In genomic region chr17:7833795-7834553, GRCh38 we compare ENCODE assay signal across 8 cellular contexts. TPM values are rescaled to one million over a fixed set of nuclear protein-coding genes. Genes with fewer than 3 reads are reported as not detected.
DNase-seq lines count a peak whose midpoint lies in the region; ATAC-seq and TF ChIP-seq lines count a peak whose summit lies in the region.

KDM6B (plus strand) TSS chr17:7834217; CDS start chr17:7845555, 11,338 bp downstream.

- H3K27me3 ChIP-seq in adipocyte (replicated peaks; ENCODE audit: control insufficient read depth, insufficient read depth, low read length) (peaks cover 15% of the 10 kb centered on the region), ovary (no peaks in the 10 kb centered on the region), thyroid gland (no peaks in the 10 kb centered on the region)

- peak; percentile 36 for TF ChIP-seq POLR2A in ovary (IDR thresholded peaks at IDR 0.05)
- peak in 1 of 2 donors; percentile 50 for TF ChIP-seq POLR2A in thyroid gland (IDR thresholded peaks at IDR 0.05)

- CTCF ChIA-PET in HEK293 (lab: Yijun Ruan, JAX) = interaction anchor here (0.6 to 3.4 kb wide), 26 partner anchors 9 to 218 kb away, joined by 3 to 16 read pairs (median 6); no protein-coding TSS in a partner anchor

- DNase-seq in EL = peak; percentile 89
- peak; percentile 65 for DNase-seq in NCI-H1092 treated with DMSO at 0.1 percent for 48 hours (lab: John Stamatoyannopoulos, UW)
- DNase-seq in T-helper 1 cell = peak; percentile 79 to 91 (median 85)
- DNase-seq in adipocyte (ENCODE audit: low read depth) = peak; percentile 97
- peak; percentile 98 for DNase-seq in Right ventricle myocardium inferior (ENCODE audit: missing footprints)
- DNase-seq in ovary = peak; percentile 92 to 96 (median 93)
- DNase-seq in thyroid gland = peak; percentile 97

- peak; percentile 79 for ATAC-seq in Right ventricle myocardium inferior

- H3K27ac ChIP-seq in HEK293 (ENCODE audit: extremely low read depth, low read depth, low read length) (peak within 1 kb of the TSS; percentile 100), ovary (peak within 1 kb of the TSS; percentile 97 to 99), thyroid gland (peak within 1 kb of the TSS; percentile 85 to 99 (median 98))

- no peaks in the 10 kb centered on the region for H3K9me3 ChIP-seq in HEK293 (ENCODE audit: control insufficient read depth, insufficient read depth, low read depth, low read length)
- H3K9me3 ChIP-seq in adipocyte (ENCODE audit: control insufficient read depth, low read length) = no peaks in the 10 kb centered on the region
- H3K9me3 ChIP-seq in ovary = no peaks in the 10 kb centered on the region
- H3K9me3 ChIP-seq in thyroid gland = no peaks in the 10 kb centered on the region

- POLR2A ChIA-PET in HEK293 (lab: Yijun Ruan, JAX) = interaction anchor here (0.7 to 6.1 kb wide), 7 partner anchors 10 to 516 kb away, joined by 3 to 56 read pairs (median 6); partner anchors contain the start of genes CNTROB, CYB5D1, NAA38 and RNF227

- no peak for TF ChIP-seq EP300 in ovary (IDR thresholded peaks at IDR 0.05)

- WGBS in ovary, 3 donors = 1% methylated on average over 43 to 49 of the region's 49 CpGs
- WGBS in thyroid gland, 2 donors = 1% methylated on average over 29 to 30 of the region's 49 CpGs

- TF ChIP-seq CTCF in HEK293 (tag by site-specific recombination; IDR thresholded peaks at IDR 0.05) (no peak; the same call in 1 of the 2 replicates), ovary (IDR thresholded peaks at IDR 0.05) (peak in 1 of 3 donors; percentile 6), thyroid gland (IDR thresholded peaks at IDR 0.05) (peak in 1 of 6 experiments; percentile 0)

- H3K4me1 ChIP-seq in HEK293 (ENCODE audit: control insufficient read depth, insufficient read depth, low read length) (peaks cover 21% of the 10 kb centered on the region), adipocyte (ENCODE audit: control insufficient read depth, insufficient read depth, low read length) (peaks cover 21% of the 10 kb centered on the region), ovary (ENCODE audit: insufficient read depth) (peaks cover 9% of the 10 kb centered on the region), thyroid gland (peaks cover 20 to 29% of the 10 kb centered on the region in 2 donors)

- peak within 1 kb of the TSS; percentile 81 for H3K9ac ChIP-seq in adipocyte (ENCODE audit: low read length)

- H3K4me3 ChIP-seq in HEK293 (ENCODE audit: low read depth, low read length) = peak within 1 kb of the TSS; percentile 55
- peak within 1 kb of the TSS; percentile 88 for H3K4me3 ChIP-seq in adipocyte (ENCODE audit: low read length)
- H3K4me3 ChIP-seq in ovary = peak within 1 kb of the TSS; percentile 95
- peak within 1 kb of the TSS; percentile 40 to 84 (median 61) for H3K4me3 ChIP-seq in thyroid gland (replicated peaks in 1 of 3)

- no peaks in the 10 kb centered on the region for H3K36me3 ChIP-seq in HEK293 (ENCODE audit: control insufficient read depth in 2 of 2, insufficient read depth in 1 of 2, low read length in 2 of 2)
- no peaks in the 10 kb centered on the region for H3K36me3 ChIP-seq in adipocyte (ENCODE audit: control insufficient read depth, insufficient read depth, low read length, severe bottlenecking)
- no peaks in the 10 kb centered on the region for H3K36me3 ChIP-seq in ovary
- H3K36me3 ChIP-seq in thyroid gland = no peaks in the 10 kb centered on the region

- intact Hi-C loops in Right ventricle myocardium inferior (cut with DNase I) = no loop called here
- intact Hi-C loops in ovary (cut with DNase I) = loop anchor here in 2 of 4 donors (2.0 to 10.0 kb wide), 2 partner anchors 19 to 209 kb away; partner anchors contain the start of gene SAT2 (in 1 of the 2)
- intact Hi-C loops in thyroid gland (cut with DNase I) = no loop called here

TF ChIP-seq in HEK293, 187 proteins besides CTCF, POLR2A, EP300 and RAD21 (continues in another document):
- peak; percentile 96 for TF ChIP-seq ZNF335 (tag by site-specific recombination; conservative IDR thresholded peaks at IDR 0.05)
- no peak for TF ChIP-seq ZFP69B (tag by site-specific recombination; IDR thresholded peaks at IDR 0.05)
- TF ChIP-seq ZBTB21 (tag by site-specific recombination; IDR thresholded peaks at IDR 0.05) = no peak
- TF ChIP-seq ZNF654 (tag by site-specific recombination; IDR thresholded peaks at IDR 0.05; ENCODE audit: low read depth) = no peak
- no peak for TF ChIP-seq GLI4 (tag by site-specific recombination; IDR thresholded peaks at IDR 0.05)
- TF ChIP-seq ZBTB20 (tag by site-specific recombination; IDR thresholded peaks at IDR 0.05) = peak; percentile 63; the same call in 1 of the 2 replicates
- no peak for TF ChIP-seq ZNF280C (tag by site-specific recombination; IDR thresholded peaks at IDR 0.05)
- TF ChIP-seq ZEB2 (tag by site-specific recombination; IDR thresholded peaks at IDR 0.05) = no peak
- peak; percentile 75 for TF ChIP-seq IKZF3 (tag by site-specific recombination; IDR thresholded peaks at IDR 0.05)
- TF ChIP-seq ZNF530 (tag by site-specific recombination; IDR thresholded peaks at IDR 0.05; ENCODE audit: low read depth) = no peak
- TF ChIP-seq ZNF391 (tag by site-specific recombination; IDR thresholded peaks at IDR 0.05; ENCODE audit: borderline replicate concordance, low read depth) = no peak
- TF ChIP-seq ZNF324 (tag by site-specific recombination; IDR thresholded peaks at IDR 0.05) = no peak
- no peak for TF ChIP-seq WT1 (tag by site-specific recombination; IDR thresholded peaks at IDR 0.05)
- TF ChIP-seq, protein P1, sequence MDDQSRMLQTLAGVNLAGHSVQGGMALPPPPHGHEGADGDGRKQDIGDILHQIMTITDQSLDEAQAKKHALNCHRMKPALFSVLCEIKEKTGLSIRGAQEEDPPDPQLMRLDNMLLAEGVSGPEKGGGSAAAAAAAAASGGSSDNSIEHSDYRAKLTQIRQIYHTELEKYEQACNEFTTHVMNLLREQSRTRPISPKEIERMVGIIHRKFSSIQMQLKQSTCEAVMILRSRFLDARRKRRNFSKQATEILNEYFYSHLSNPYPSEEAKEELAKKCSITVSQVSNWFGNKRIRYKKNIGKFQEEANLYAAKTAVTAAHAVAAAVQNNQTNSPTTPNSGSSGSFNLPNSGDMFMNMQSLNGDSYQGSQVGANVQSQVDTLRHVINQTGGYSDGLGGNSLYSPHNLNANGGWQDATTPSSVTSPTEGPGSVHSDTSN (CRISPR knock-in tag; IDR thresholded peaks at IDR 0.05) = 0 out of 2 replicates have a peak, but pooled peaks have one; percentile 30
- no peak for TF ChIP-seq ZNF580 (tag by site-specific recombination; IDR thresholded peaks at IDR 0.05)
- peak; percentile 84 for TF ChIP-seq SP2 (tag by site-specific recombination; IDR thresholded peaks at IDR 0.05)
- TF ChIP-seq ZNF311 (tag by site-specific recombination; IDR thresholded peaks at IDR 0.05; ENCODE audit: borderline replicate concordance) = no peak
- peak; percentile 79 for TF ChIP-seq GLIS2 (tag by site-specific recombination; IDR thresholded peaks at IDR 0.05)
- no peak for TF ChIP-seq ZSCAN4 (tag by site-specific recombination; IDR thresholded peaks at IDR 0.05)
- no peak for TF ChIP-seq ZSCAN16 (tag by site-specific recombination; IDR thresholded peaks at IDR 0.05)
- no peak for TF ChIP-seq OVOL3 (tag by site-specific recombination; IDR thresholded peaks at IDR 0.05)
- TF ChIP-seq ZNF23 (tag by site-specific recombination; IDR thresholded peaks at IDR 0.05; ENCODE audit: borderline replicate concordance) = no peak
- TF ChIP-seq, protein P2, sequence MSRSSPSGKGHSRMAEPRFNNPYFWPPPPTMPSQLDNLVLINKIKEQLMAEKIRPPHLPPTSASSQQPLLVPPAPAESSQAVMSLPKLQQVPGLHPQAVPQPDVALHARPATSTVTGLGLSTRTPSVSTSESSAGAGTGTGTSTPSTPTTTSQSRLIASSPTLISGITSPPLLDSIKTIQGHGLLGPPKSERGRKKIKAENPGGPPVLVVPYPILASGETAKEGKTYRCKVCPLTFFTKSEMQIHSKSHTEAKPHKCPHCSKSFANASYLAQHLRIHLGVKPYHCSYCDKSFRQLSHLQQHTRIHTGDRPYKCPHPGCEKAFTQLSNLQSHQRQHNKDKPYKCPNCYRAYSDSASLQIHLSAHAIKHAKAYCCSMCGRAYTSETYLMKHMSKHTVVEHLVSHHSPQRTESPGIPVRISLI (tag by site-specific recombination; IDR thresholded peaks at IDR 0.05) = no peak
- TF ChIP-seq KLF9 (tag by site-specific recombination; IDR thresholded peaks at IDR 0.05; ENCODE audit: low read depth) = peak; percentile 94

RNA-seq across cellular contexts. Expression of gene KDM6B, which starts in this region (rescaled TPM):
- 25.0 TPM for total RNA-seq in Right ventricle myocardium inferior
- total RNA-seq in ovary = 10 to 100 TPM; 13.7 to 80.8 (median 71.9) TPM
- 10 to 100 TPM in 1 of 2 donors, 1 to 10 TPM in 1; 9.1 to 36.9 TPM for polyA plus RNA-seq in ovary
- 10 to 100 TPM in 2 of 4 donors, 1 to 10 TPM in 2; 4.8 to 14.4 (median 10.4) TPM for total RNA-seq in thyroid gland

Comparison
In these comparisons a context has a peak if more than half of its experiments do, and no peak if none do; other contexts are left out.
1. Peak in every context shown above with its lines: DNase-seq, ATAC-seq, H3K4me3 ChIP-seq and H3K27ac ChIP-seq.